ENCODE assay signal across 29 cellular contexts in genomic region chr3:64913515-64913914, GRCh38.
DNase-seq lines count a peak whose midpoint lies in the region; ATAC-seq, FAIRE-seq and TF ChIP-seq lines count a peak whose summit lies in the region.
"Had no signal": no experiment of that assay in that cellular context is flagged by ENCODE, and none has a peak within 500 bp of the region (broad histone marks: within the 10 kb centered on the region; RNA-seq: fewer than 3 reads in every experiment).

No MANE protein-coding gene starts in this region.

- CTCF ChIA-PET in HEK293 (lab: Yijun Ruan, JAX) = interaction anchor here (0.9 kb wide), 1 partner anchor 384 kb away, joined by 3 read pairs; no protein-coding TSS in a partner anchor
- CTCF ChIA-PET in K562 (lab: Yijun Ruan, JAX; ENCODE audit: low intra/inter-chr PET ratio) = no interaction called here

- H3K27me3 ChIP-seq in BLaER1 = no peaks in the 10 kb centered on the region
- no peaks in the 10 kb centered on the region for H3K27me3 ChIP-seq in K562 (ENCODE audit: control insufficient read depth in 2 of 2, insufficient read depth in 2 of 2, low read length in 2 of 2)
- H3K27me3 ChIP-seq in tibial nerve = no peaks in the 10 kb centered on the region
- H3K27me3 ChIP-seq: BE2C had no signal

- H3K36me3 ChIP-seq in BLaER1 (no peaks in the 10 kb centered on the region), HEK293 (ENCODE audit: control insufficient read depth in 2 of 2, insufficient read depth in 1 of 2, low read length in 2 of 2) (no peaks in the 10 kb centered on the region), K562 (ENCODE audit: control insufficient read depth, insufficient read depth, low read length) (no peaks in the 10 kb centered on the region), tibial nerve (no peaks in the 10 kb centered on the region)
- H3K36me3 ChIP-seq: BE2C had no signal

- peak overlapping the region; percentile 51 for H2AFZ ChIP-seq in K562 (ENCODE audit: low read depth, low read length)

- H3K9me3 ChIP-seq in BLaER1 (peaks cover 18% of the 10 kb centered on the region), HEK293 (ENCODE audit: control insufficient read depth, insufficient read depth, low read depth, low read length) (no peaks in the 10 kb centered on the region), K562 (replicated peaks; ENCODE audit: control insufficient read depth, insufficient read depth, low read depth, low read length) (no peaks in the 10 kb centered on the region), tibial nerve (no peaks in the 10 kb centered on the region)
- H3K9me3 ChIP-seq: A549, BE2C had no signal

- H3K36me3 Mint-ChIP-seq in neural crest cell (ENCODE audit: low read depth) = no peaks in the 10 kb centered on the region
- no peaks in the 10 kb centered on the region for H3K36me3 Mint-ChIP-seq in activated T-helper 1 cell treated with anti-CD3 and anti-CD28 coated beads, Interleukin-12 subunit alpha, Interleukin-12 subunit beta, Interleukin-2, Interleukin-4 antibody, amounts not matched to agents 30 ng/mL and 10 ng/mL and 1 ng/mL, durations not matched to agents 14 hours and 24 hours and 36 hours (ENCODE audit: low read depth)
- H3K36me3 Mint-ChIP-seq: CD14-positive monocyte; CD4-positive, alpha-beta memory T cell; CD4-positive, CD25-positive, alpha-beta regulatory T cell; CD8-positive, alpha-beta memory T cell had no signal

- H3K4me1 Mint-ChIP-seq in neural crest cell = peaks cover 15% of the 10 kb centered on the region
- H3K4me1 Mint-ChIP-seq in activated T-helper 1 cell treated with anti-CD3 and anti-CD28 coated beads, Interleukin-12 subunit alpha, Interleukin-12 subunit beta, Interleukin-2, Interleukin-4 antibody, amounts not matched to agents 30 ng/mL and 10 ng/mL and 1 ng/mL, durations not matched to agents 14 hours and 24 hours and 36 hours (ENCODE audit: low read depth) = no peaks in the 10 kb centered on the region
- H3K4me1 Mint-ChIP-seq: CD14-positive monocyte; CD4-positive, alpha-beta memory T cell; CD8-positive, alpha-beta memory T cell had no signal

- intact Hi-C loops in K562 (cut with micrococcal nuclease) = loop anchor here (10.0 kb wide), 1 partner anchor 121 kb away; no protein-coding TSS in a partner anchor
- intact Hi-C loops in activated T-helper 1 cell treated with anti-CD3 and anti-CD28 coated beads, Interleukin-12 subunit alpha, Interleukin-12 subunit beta, Interleukin-2, Interleukin-4 antibody, amounts not matched to agents 30 ng/mL and 10 ng/mL and 1 ng/mL, durations not matched to agents 14 hours and 24 hours and 36 hours (cut with micrococcal nuclease) = no loop called here

- no peak for TF ChIP-seq RAD21 in K562 (CRISPR knock-in tag; conservative IDR thresholded peaks at IDR 0.05 in 1 of 2, IDR thresholded peaks at IDR 0.05 in 1 of 2)

- 48% methylated on average over 3 of the region's 4 CpGs for WGBS in K562 (ENCODE audit: insufficient coverage, low coverage, missing lambda C conversion rate)
- 67 to 73% methylated on average over 4 of the region's 4 CpGs for WGBS in tibial nerve, 2 donors

- no peak for FAIRE-seq in K562 (lab: Jason Lieb, UNC)
- FAIRE-seq: A549, GM12878, GM12892, GM18507, GM19239 had no signal

- BruUV-seq in K562 (replicated peaks; lab: Mats Ljungman, UMichigan) = no TSS peak

- H3K9me1 ChIP-seq in K562 (ENCODE audit: control insufficient read depth, insufficient read depth, low read length) = no peaks in the 10 kb centered on the region

- no peak overlapping the region for H3K27ac ChIP-seq in BLaER1
- no peak overlapping the region for H3K27ac ChIP-seq in HEK293 (ENCODE audit: extremely low read depth, low read depth, low read length)
- no peak overlapping the region for H3K27ac ChIP-seq in K562 (ENCODE audit: extremely low read depth, low read depth, low read length)
- H3K27ac ChIP-seq in tibial nerve = no peak overlapping the region
- H3K27ac ChIP-seq: 22Rv1, A549 had no signal

- H3K4me2 ChIP-seq in BLaER1 (peak overlapping the region; percentile 47), K562 (ENCODE audit: insufficient read depth, low read length) (no peak overlapping the region)
- H3K4me2 ChIP-seq: A549 had no signal

- no peaks in the 10 kb centered on the region for H3K27me3 Mint-ChIP-seq in neural crest cell (ENCODE audit: low read depth)
- H3K27me3 Mint-ChIP-seq in activated T-helper 1 cell treated with anti-CD3 and anti-CD28 coated beads, Interleukin-12 subunit alpha, Interleukin-12 subunit beta, Interleukin-2, Interleukin-4 antibody, amounts not matched to agents 30 ng/mL and 10 ng/mL and 1 ng/mL, durations not matched to agents 14 hours and 24 hours and 36 hours (ENCODE audit: insufficient read depth) = no peaks in the 10 kb centered on the region
- H3K27me3 Mint-ChIP-seq: CD4-positive, alpha-beta memory T cell; CD4-positive, CD25-positive, alpha-beta regulatory T cell; CD8-positive, alpha-beta memory T cell had no signal

- in situ Hi-C loops in K562 (cut with MboI) = no loop called here

- no peaks in the 10 kb centered on the region for H4K20me1 ChIP-seq in BLaER1
- no peaks in the 10 kb centered on the region for H4K20me1 ChIP-seq in K562 (replicated peaks; ENCODE audit: control insufficient read depth, insufficient read depth, low read length)

- H3K4me3 ChIP-seq in BLaER1 (no peak overlapping the region), HEK293 (ENCODE audit: low read depth, low read length) (no peak overlapping the region), K562 (no peak overlapping the region), tibial nerve (no peak overlapping the region)
- H3K4me3 ChIP-seq: A549, GM12878 had no signal

- H3K9ac ChIP-seq in BLaER1 (no peak overlapping the region), K562 (ENCODE audit: insufficient read depth in 1 of 2, low read depth in 2 of 2, low read length in 2 of 2) (no peak overlapping the region)

- TF ChIP-seq EP300 in K562 (IDR thresholded peaks at IDR 0.05; ENCODE audit: low read length) = no peak
- no peak for TF ChIP-seq EP300 in tibial nerve (IDR thresholded peaks at IDR 0.05)

- no peak overlapping the region for H3K4me3 Mint-ChIP-seq in neural crest cell
- no peak overlapping the region for H3K4me3 Mint-ChIP-seq in activated T-helper 1 cell treated with anti-CD3 and anti-CD28 coated beads, Interleukin-12 subunit alpha, Interleukin-12 subunit beta, Interleukin-2, Interleukin-4 antibody, amounts not matched to agents 30 ng/mL and 10 ng/mL and 1 ng/mL, durations not matched to agents 14 hours and 24 hours and 36 hours
- H3K4me3 Mint-ChIP-seq: CD14-positive monocyte; CD4-positive, alpha-beta memory T cell; CD4-positive, CD25-positive, alpha-beta regulatory T cell; CD8-positive, alpha-beta memory T cell had no signal

- no peak for DNase-seq in K562 (ENCODE audit: extremely low read depth in 1 of 4, low spot score in 3 of 4)
- DNase-seq in neural crest cell (ENCODE audit: low read depth, low spot score) = no peak
- no peak for DNase-seq in tibial nerve (ENCODE audit: low spot score in 2 of 2)
- DNase-seq in activated T-helper 1 cell treated with anti-CD3 and anti-CD28 coated beads, Interleukin-12 subunit alpha, Interleukin-12 subunit beta, Interleukin-2, Interleukin-4 antibody, amounts not matched to agents 30 ng/mL and 10 ng/mL and 1 ng/mL, durations not matched to agents 14 hours and 24 hours and 36 hours (ENCODE audit: low spot score) = no peak
- no peak for DNase-seq in anterior cingulate cortex (lab: John Stamatoyannopoulos, UW)
- DNase-seq: ACHN; BE2C; C1 segment of cervical spinal cord; CD4-positive, alpha-beta memory T cell; CD4-positive, CD25-positive, alpha-beta regulatory T cell; CD8-positive, alpha-beta memory T cell; COR-L47; DMS 273 treated with DMSO at 0.1 percent for 48 hours; DMS153; DMS53; DMS79; DND-41; EL; GDM1 had no signal

- H3K4me1 ChIP-seq in BLaER1 (peaks cover 17% of the 10 kb centered on the region), HEK293 (ENCODE audit: control insufficient read depth, insufficient read depth, low read length) (no peaks in the 10 kb centered on the region), K562 (replicated peaks in 1 of 2; ENCODE audit: control insufficient read depth in 2 of 2, insufficient read depth in 2 of 2, low read length in 2 of 2) (peaks cover 4 to 32% of the 10 kb centered on the region in 2 experiments; a peak in 4 of 5 replicates), tibial nerve (peaks cover 0 to 38% (median 0%) of the 10 kb centered on the region in 4 donors)
- H3K4me1 ChIP-seq: A549, BE2C had no signal

- no peaks in the 10 kb centered on the region for H3K9me3 Mint-ChIP-seq in neural crest cell
- peaks cover 11% of the 10 kb centered on the region for H3K9me3 Mint-ChIP-seq in activated T-helper 1 cell treated with anti-CD3 and anti-CD28 coated beads, Interleukin-12 subunit alpha, Interleukin-12 subunit beta, Interleukin-2, Interleukin-4 antibody, amounts not matched to agents 30 ng/mL and 10 ng/mL and 1 ng/mL, durations not matched to agents 14 hours and 24 hours and 36 hours

- no peak for TF ChIP-seq POLR2A in K562 (conservative IDR thresholded peaks at IDR 0.05)
- TF ChIP-seq POLR2A in tibial nerve (IDR thresholded peaks at IDR 0.05) = no peak

- TF ChIP-seq CTCF in HEK293 (tag by site-specific recombination; IDR thresholded peaks at IDR 0.05) (no peak), K562 (IDR thresholded peaks at IDR 0.05 in 2 of 3, conservative IDR thresholded peaks at IDR 0.05 in 1 of 3; ENCODE audit: insufficient read depth in 2 of 3, low read depth in 1 of 3, low read length in 3 of 3) (no peak), neural crest cell (conservative IDR thresholded peaks at IDR 0.05) (no peak), tibial nerve (IDR thresholded peaks at IDR 0.05) (no peak)

- no peaks in the 10 kb centered on the region for H3K79me2 ChIP-seq in K562 (ENCODE audit: control insufficient read depth, insufficient read depth, low read length)

- peak overlapping the region; percentile 76 for H3K27ac Mint-ChIP-seq in neural crest cell (ENCODE audit: unreplicated experiment)
- no peak overlapping the region for H3K27ac Mint-ChIP-seq in activated T-helper 1 cell treated with anti-CD3 and anti-CD28 coated beads, Interleukin-12 subunit alpha, Interleukin-12 subunit beta, Interleukin-2, Interleukin-4 antibody, amounts not matched to agents 30 ng/mL and 10 ng/mL and 1 ng/mL, durations not matched to agents 14 hours and 24 hours and 36 hours
- H3K27ac Mint-ChIP-seq: CD14-positive monocyte; CD4-positive, alpha-beta memory T cell; CD4-positive, CD25-positive, alpha-beta regulatory T cell; CD8-positive, alpha-beta memory T cell had no signal

- POLR2A ChIA-PET in HEK293 (lab: Yijun Ruan, JAX) = no interaction called here
- POLR2A ChIA-PET in K562 (lab: Yijun Ruan, JAX) = no interaction called here

- ATAC-seq in K562 (no peak), GM21526 (IDR thresholded peaks at IDR 0.05; ENCODE audit: low FRiP score, unreplicated experiment) (no peak)
- ATAC-seq: A549, GM12878 had no signal

TF ChIP-seq in HEK293, 187 proteins besides CTCF, POLR2A, EP300 and RAD21:
- TF ChIP-seq SCRT2 (tag by site-specific recombination; IDR thresholded peaks at IDR 0.05) = peak; percentile 26; the same call in 1 of the 2 replicates
- no peak for TF ChIP-seq ZNF785 (tag by site-specific recombination; IDR thresholded peaks at IDR 0.05)

TF ChIP-seq in K562, 482 proteins besides CTCF, POLR2A, EP300 and RAD21 (continues in another document):
- TF ChIP-seq NFXL1 (CRISPR knock-in tag; IDR thresholded peaks at IDR 0.05) (no peak), GATAD2B (IDR thresholded peaks at IDR 0.05; ENCODE audit: borderline replicate concordance) (no peak), ZKSCAN3 (CRISPR knock-in tag; IDR thresholded peaks at IDR 0.05) (no peak)
